Comparison of ENCODE assay signal across 1 cellular context in genomic region chr19:32933571-32933970, GRCh38.
TF ChIP-seq lines count a peak whose summit lies in the region.

No MANE protein-coding gene starts in this region.

TF ChIP-seq in HEK293T, 16 proteins besides CTCF, POLR2A, EP300 and RAD21 (continued from another document):
- TF ChIP-seq HDGF (IDR thresholded peaks at IDR 0.05; ENCODE audit: borderline replicate concordance), result no peak
